ENCODE assay signal across 16 cellular contexts in the genomic region with DNA sequence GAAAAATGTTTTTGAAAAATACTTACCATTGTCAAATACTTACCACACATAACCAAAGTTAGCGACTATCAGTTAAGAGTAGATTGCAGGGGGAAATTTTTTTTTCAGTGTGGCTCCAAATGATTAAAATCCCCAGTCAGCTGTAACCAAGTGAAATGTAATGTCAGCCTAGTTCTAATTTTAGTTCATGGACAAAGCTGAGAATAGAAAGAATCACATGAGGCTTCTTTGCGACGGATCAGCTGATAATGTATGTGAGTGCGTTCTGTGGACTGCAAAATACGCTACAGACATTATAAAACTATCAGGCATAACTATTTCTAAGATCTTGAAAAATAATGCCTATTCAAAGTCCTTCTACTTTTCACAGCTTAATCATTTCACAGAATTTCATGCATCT. TPM values are rescaled to one million over a fixed set of nuclear protein-coding genes. Genes with fewer than 3 reads are reported as not detected.
DNase-seq lines count a peak whose midpoint lies in the region; ATAC-seq and TF ChIP-seq lines count a peak whose summit lies in the region.
"Had no signal": no experiment of that assay in that cellular context is flagged by ENCODE, and none has a peak within 500 bp of the region (broad histone marks: within the 10 kb centered on the region; RNA-seq: fewer than 3 reads in every experiment).

A gene (minus strand): TSS at position 165 of the 400 bp plus-strand sequence. CDS start 9,740 bp downstream, outside the sequence.

- H3K4me3 ChIP-seq in right cardiac atrium (ENCODE audit: low read length) (peak within 1 kb of the TSS; percentile 70), BE2C (ENCODE audit: low read depth, low read length) (no peak within 1 kb of the TSS)
- H3K4me3 ChIP-seq: A549 had no signal

- H3K27ac ChIP-seq in right cardiac atrium (ENCODE audit: low read length): no peak within 1 kb of the TSS
- H3K27ac ChIP-seq: A549 had no signal

- DNase-seq in SK-MEL-5 (ENCODE audit: low read depth, low spot score): peak; percentile 61
- no peak for DNase-seq in Right ventricle myocardium inferior (ENCODE audit: missing footprints)
- no peak for DNase-seq in right cardiac atrium
- DNase-seq in putamen (ENCODE audit: low spot score): peak; percentile 12
- no peak for DNase-seq in NCI-H1092 treated with DMSO at 0.1 percent for 48 hours (lab: John Stamatoyannopoulos, UW)
- no peak for DNase-seq in AG08395 (ENCODE audit: low spot score)
- DNase-seq in BE2C: no peak
- DNase-seq: AML-193; CD4-positive, CD25-positive, alpha-beta regulatory T cell; GF-D8; GOT3; NCI-H1436; NCI-H2081; NCI-H510A treated with DMSO at 0.1 percent for 48 hours had no signal

- H3K27me3 ChIP-seq in right cardiac atrium (ENCODE audit: control insufficient read depth, insufficient read depth): no peaks in the 10 kb centered on the region
- H3K27me3 ChIP-seq in BE2C: no peaks in the 10 kb centered on the region

- TF ChIP-seq CTCF in BE2C (IDR thresholded peaks at IDR 0.05; ENCODE audit: low read depth, low read length): no peak

- intact Hi-C loops in Right ventricle myocardium inferior (cut with DNase I): loop anchor here (5.0 kb wide), 2 partner anchors 39 to 89 kb away; a partner anchor contains a TSS
- intact Hi-C loops in right cardiac atrium (cut with DNase I): no loop called here

- H3K9me3 ChIP-seq in right cardiac atrium (ENCODE audit: control insufficient read depth, low read length) (no peaks in the 10 kb centered on the region), BE2C (no peaks in the 10 kb centered on the region)
- H3K9me3 ChIP-seq: A549 had no signal

- in situ Hi-C loops in SK-MEL-5 (cut with HindIII; ENCODE audit: low pct_unique_long_range_greater_than_20kb, low sequenced_read_pairs): no loop called here

- ATAC-seq in Right ventricle myocardium inferior (peak; percentile 67), right cardiac atrium (peak; percentile 58 to 74), HG02852 (IDR thresholded peaks at IDR 0.05; ENCODE audit: unreplicated experiment) (no peak)
- ATAC-seq: A549 had no signal

- WGBS in right cardiac atrium: 35% methylated on average over 5 of the region's 5 CpGs

- H3K36me3 ChIP-seq in BE2C: no peaks in the 10 kb centered on the region

- H3K4me1 ChIP-seq in right cardiac atrium (ENCODE audit: control insufficient read depth, insufficient read depth, low read length) (peaks cover 2% of the 10 kb centered on the region), BE2C (no peaks in the 10 kb centered on the region)
- H3K4me1 ChIP-seq: A549 had no signal

RNA-seq across cellular contexts. Expression of the gene that starts here (rescaled TPM):
- 4.2 and 5.0 TPM in 2 replicates for total RNA-seq in SK-MEL-5 (2014; rRNA removed; shearing (Covaris generic))
- 1.2 and 1.8 TPM in 2 replicates for polyA plus RNA-seq in SK-MEL-5 (2015; cell fraction: cytosol; rRNA removed)
- polyA plus RNA-seq in SK-MEL-5 (2015; cell fraction: nucleus; rRNA removed): 8.4 and 11.1 TPM in 2 replicates
- total RNA-seq in Right ventricle myocardium inferior (155 TPM), right cardiac atrium (100 to 1,000 TPM in 2 of 4 donors, 10 to 100 TPM in 2; 54.6 to 155 (median 106) TPM)
- 142 TPM for polyA plus RNA-seq in right cardiac atrium
- polyA plus RNA-seq in BE2C (2012; ENCODE audit: insufficient read depth, insufficient read length, low read depth): 1.2 TPM
- polyA plus RNA-seq: CD4-positive, CD25-positive, alpha-beta regulatory T cell had no signal

Comparison
In these comparisons a context has a peak if more than half of its experiments do, and no peak if none do; other contexts are left out.
1. DNase-seq: peak in SK-MEL-5 (single experiment) and putamen (single experiment); none in Right ventricle myocardium inferior (single experiment), right cardiac atrium (0 of 3), NCI-H1092 treated with DMSO at 0.1 percent for 48 hours (single experiment), AG08395 (single experiment) and BE2C (single experiment).